In the genomic region with DNA sequence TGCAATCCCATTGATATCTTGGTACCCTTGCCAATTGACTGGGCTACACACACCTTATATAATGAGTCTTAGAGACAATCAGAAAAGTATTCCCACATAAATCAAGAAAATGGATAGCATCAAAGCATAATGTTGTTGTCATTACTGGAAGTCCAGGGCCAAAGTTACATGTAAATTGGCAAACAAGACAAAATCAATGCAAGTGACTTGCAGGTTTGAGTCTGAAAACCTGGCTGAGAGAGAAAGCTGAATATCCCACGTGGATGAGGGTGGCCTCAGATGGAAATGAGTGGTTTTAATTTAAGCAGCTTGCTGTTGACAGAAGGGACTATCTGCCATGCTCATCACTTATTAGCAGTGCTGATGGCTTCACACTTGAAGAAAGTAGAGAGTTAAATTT, we compare ENCODE assay signal across 23 cellular contexts.
DNase-seq lines count a peak whose midpoint lies in the region; ATAC-seq and TF ChIP-seq lines count a peak whose summit lies in the region.
"Had no signal": no experiment of that assay in that cellular context is flagged by ENCODE, and none has a peak within 500 bp of the region (broad histone marks: within the 10 kb centered on the region; RNA-seq: fewer than 3 reads in every experiment).

No MANE protein-coding gene starts in this region.

- DNase-seq in glutamatergic neuron (no peak), left lobe of liver (ENCODE audit: low spot score) (no peak), progenitor cell of endocrine pancreas (ENCODE audit: low spot score, unreplicated experiment) (no peak), hepatocyte (ENCODE audit: low spot score) (no peak), NCI-H345 treated with DMSO at 0.1 percent for 48 hours (lab: John Stamatoyannopoulos, UW; ENCODE audit: unreplicated experiment) (no peak)
- DNase-seq: 8988T; ACHN; BE2C; C1 segment of cervical spinal cord; CD4-positive, alpha-beta memory T cell; CD4-positive, CD25-positive, alpha-beta regulatory T cell; CD8-positive, alpha-beta memory T cell; COR-L47; DMS 273 treated with DMSO at 0.1 percent for 48 hours; DMS153; DMS53; DMS79; DND-41; EL; GDM1 had no signal

- H3K79me2 ChIP-seq in hepatocyte: no peaks in the 10 kb centered on the region

- H3K9me2 ChIP-seq in hepatocyte (replicated peaks; ENCODE audit: insufficient read depth): no peaks in the 10 kb centered on the region

- H3K27me3 Mint-ChIP-seq in glutamatergic neuron (ENCODE audit: unreplicated experiment) (no peaks in the 10 kb centered on the region), progenitor cell of endocrine pancreas (no peaks in the 10 kb centered on the region)
- H3K27me3 Mint-ChIP-seq: CD4-positive, CD25-positive, alpha-beta regulatory T cell; CD8-positive, alpha-beta memory T cell had no signal

- H3K4me1 Mint-ChIP-seq in glutamatergic neuron (ENCODE audit: low read depth, unreplicated experiment): peaks cover 14% of the 10 kb centered on the region
- H3K4me1 Mint-ChIP-seq in progenitor cell of endocrine pancreas (ENCODE audit: low read depth): peaks cover 5% of the 10 kb centered on the region
- H3K4me1 Mint-ChIP-seq: CD14-positive monocyte; CD4-positive, alpha-beta memory T cell; CD4-positive, CD25-positive, alpha-beta regulatory T cell; CD8-positive, alpha-beta memory T cell had no signal

- peaks cover 4% of the 10 kb centered on the region for H3K9me3 Mint-ChIP-seq in glutamatergic neuron (ENCODE audit: unreplicated experiment)
- peaks cover 8% of the 10 kb centered on the region for H3K9me3 Mint-ChIP-seq in progenitor cell of endocrine pancreas (ENCODE audit: low read depth)

- H3K36me3 Mint-ChIP-seq in glutamatergic neuron (ENCODE audit: unreplicated experiment): peaks cover 6% of the 10 kb centered on the region
- no peaks in the 10 kb centered on the region for H3K36me3 Mint-ChIP-seq in progenitor cell of endocrine pancreas (ENCODE audit: insufficient read depth)
- H3K36me3 Mint-ChIP-seq: CD14-positive monocyte; CD4-positive, alpha-beta memory T cell; CD4-positive, CD25-positive, alpha-beta regulatory T cell; CD8-positive, alpha-beta memory T cell had no signal

- no peak overlapping the region for H2AFZ ChIP-seq in hepatocyte

- no peak overlapping the region for H3K4me3 Mint-ChIP-seq in glutamatergic neuron (ENCODE audit: unreplicated experiment)
- H3K4me3 Mint-ChIP-seq in progenitor cell of endocrine pancreas (ENCODE audit: low read depth): no peak overlapping the region
- H3K4me3 Mint-ChIP-seq: CD14-positive monocyte; CD4-positive, alpha-beta memory T cell; CD4-positive, CD25-positive, alpha-beta regulatory T cell; CD8-positive, alpha-beta memory T cell had no signal

- no peaks in the 10 kb centered on the region for H3K36me3 ChIP-seq in hepatocyte (replicated peaks; ENCODE audit: insufficient read depth, low read depth)
- H3K36me3 ChIP-seq: BE2C, BLaER1 had no signal

- H3K27me3 ChIP-seq in hepatocyte: no peaks in the 10 kb centered on the region
- H3K27me3 ChIP-seq: BE2C, BLaER1 had no signal

- ATAC-seq in left lobe of liver: peak; percentile 50
- ATAC-seq: GM12878 had no signal

- no peak overlapping the region for H3K4me3 ChIP-seq in hepatocyte
- H3K4me3 ChIP-seq: BLaER1, GM12878 had no signal

- no peaks in the 10 kb centered on the region for H3K9me3 ChIP-seq in hepatocyte (ENCODE audit: low read depth)
- H3K9me3 ChIP-seq: BE2C, BLaER1 had no signal

- no peak overlapping the region for H3K27ac ChIP-seq in hepatocyte
- H3K27ac ChIP-seq: BLaER1 had no signal

- H4K20me1 ChIP-seq in hepatocyte (ENCODE audit: insufficient read depth, poor library complexity, severe bottlenecking): no peaks in the 10 kb centered on the region
- H4K20me1 ChIP-seq: BLaER1 had no signal

- H3K27ac Mint-ChIP-seq in glutamatergic neuron (ENCODE audit: unreplicated experiment): peak overlapping the region; percentile 85
- peak overlapping the region; percentile 4 for H3K27ac Mint-ChIP-seq in progenitor cell of endocrine pancreas
- H3K27ac Mint-ChIP-seq: CD14-positive monocyte; CD4-positive, alpha-beta memory T cell; CD4-positive, CD25-positive, alpha-beta regulatory T cell; CD8-positive, alpha-beta memory T cell had no signal

- H3K4me1 ChIP-seq in hepatocyte (ENCODE audit: insufficient read depth): no peaks in the 10 kb centered on the region
- H3K4me1 ChIP-seq: BLaER1 had no signal

- H3K4me2 ChIP-seq in hepatocyte: no peak overlapping the region
- H3K4me2 ChIP-seq: BLaER1 had no signal

- TF ChIP-seq CTCF in glutamatergic neuron (IDR thresholded peaks at IDR 0.05; ENCODE audit: partially characterized antibody, unreplicated experiment) (no peak), progenitor cell of endocrine pancreas (IDR thresholded peaks at IDR 0.05; ENCODE audit: unreplicated experiment) (no peak), hepatocyte (IDR thresholded peaks at IDR 0.05; ENCODE audit: poor library complexity) (no peak)

- WGBS in hepatocyte (ENCODE audit: low lambda C conversion rate, missing lambda C conversion rate): 43% methylated on average over 1 of the region's 1 CpG
